In the genomic region with DNA sequence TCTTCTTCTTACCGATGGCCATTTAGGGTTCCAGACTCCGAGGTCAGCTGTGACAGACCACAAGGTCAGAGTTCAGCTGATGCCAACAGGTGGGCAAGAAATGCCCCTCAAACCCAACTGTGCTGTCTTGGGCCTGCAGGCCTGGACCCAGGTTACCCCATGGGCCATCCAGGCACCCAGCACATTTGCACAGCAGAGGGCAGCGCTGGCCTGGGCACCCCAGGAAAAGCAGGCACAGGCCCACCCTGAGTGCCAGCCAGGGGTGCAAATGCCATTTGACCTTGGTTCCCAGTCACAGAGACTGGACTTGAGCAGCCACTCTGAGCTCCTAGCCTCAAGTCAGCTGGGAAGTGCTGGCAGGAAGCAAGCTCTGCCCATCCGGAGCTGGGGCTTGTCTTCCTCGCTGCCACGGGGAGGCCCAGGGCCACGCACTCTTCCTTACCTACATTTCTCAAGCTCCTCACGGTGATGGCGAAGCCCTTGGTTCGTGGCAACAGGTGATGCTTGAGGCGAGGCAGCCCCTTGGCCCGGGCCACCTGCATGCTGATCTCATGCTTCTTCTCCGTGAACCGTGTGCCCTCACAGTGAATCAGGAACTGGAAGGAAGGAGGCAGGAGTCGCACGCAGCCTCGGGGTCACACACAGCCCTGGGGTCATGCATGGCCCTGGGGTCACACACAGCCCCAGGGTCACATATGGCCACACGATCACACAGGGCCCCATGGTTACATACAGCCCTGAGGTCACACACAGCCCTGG, we compare ENCODE assay signal across 10 cellular contexts.
A peak's percentile ranks its signal among the peaks of the same experiment; 100 is the strongest.
DNase-seq lines count a peak whose midpoint lies in the region; ATAC-seq and TF ChIP-seq lines count a peak whose summit lies in the region.
"Had no signal": no experiment of that assay in that cellular context is flagged by ENCODE, and none has a peak within 500 bp of the region (broad histone marks: within the 10 kb centered on the region; RNA-seq: fewer than 3 reads in every experiment).

No MANE protein-coding gene starts in this region.

- H3K27me3 Mint-ChIP-seq in activated naive CD8-positive, alpha-beta T cell treated with anti-CD3 and anti-CD28 coated beads, Interleukin-2, amount 10 ng/mL, durations not matched to agents 7 days and 5 days, result no peaks in the 10 kb centered on the region
- H3K27me3 Mint-ChIP-seq in activated naive CD8-positive, alpha-beta T cell treated with anti-CD3 and anti-CD28 coated beads for 36 hours, result no peaks in the 10 kb centered on the region

- H2AFZ ChIP-seq in PC-9, result no peak overlapping the region

- H3K4me1 Mint-ChIP-seq in activated naive CD8-positive, alpha-beta T cell treated with anti-CD3 and anti-CD28 coated beads, Interleukin-2, amount 10 ng/mL, durations not matched to agents 7 days and 5 days, result no peaks in the 10 kb centered on the region
- no peaks in the 10 kb centered on the region for H3K4me1 Mint-ChIP-seq in activated naive CD8-positive, alpha-beta T cell treated with anti-CD3 and anti-CD28 coated beads for 36 hours

- POLR2A ChIA-PET in activated naive CD8-positive, alpha-beta T cell treated with anti-CD3 and anti-CD28 coated beads, Interleukin-2, amount 10 ng/mL, durations not matched to agents 7 days and 5 days (lab: Charles Lee), result no interaction called here
- POLR2A ChIA-PET in PC-9 (lab: Charles Lee; ENCODE audit: unreplicated experiment), result no interaction called here

- H3K9me2 ChIP-seq in PC-9 (ENCODE audit: insufficient read depth), result no peaks in the 10 kb centered on the region

- no peaks in the 10 kb centered on the region for H3K36me3 Mint-ChIP-seq in activated naive CD8-positive, alpha-beta T cell treated with anti-CD3 and anti-CD28 coated beads, Interleukin-2, amount 10 ng/mL, durations not matched to agents 7 days and 5 days
- peaks cover 3% of the 10 kb centered on the region for H3K36me3 Mint-ChIP-seq in activated naive CD8-positive, alpha-beta T cell treated with anti-CD3 and anti-CD28 coated beads for 36 hours

- H3K27ac ChIP-seq in WERI-Rb-1, result no peak overlapping the region
- H3K27ac ChIP-seq in upper lobe of right lung, result no peak overlapping the region
- no peak overlapping the region for H3K27ac ChIP-seq in PC-9

- no peaks in the 10 kb centered on the region for H3F3A ChIP-seq in PC-9 (ENCODE audit: insufficient read depth, low read depth)

- H3K36me3 ChIP-seq in WERI-Rb-1 (no peaks in the 10 kb centered on the region), upper lobe of right lung (peaks cover 10% of the 10 kb centered on the region), PC-9 (ENCODE audit: low read depth) (no peaks in the 10 kb centered on the region)

- H4K20me1 ChIP-seq in PC-9 (ENCODE audit: insufficient read depth), result no peaks in the 10 kb centered on the region

- no peak for DNase-seq in activated naive CD8-positive, alpha-beta T cell treated with anti-CD3 and anti-CD28 coated beads, Interleukin-2, amount 10 ng/mL, durations not matched to agents 7 days and 5 days
- DNase-seq in activated naive CD8-positive, alpha-beta T cell treated with anti-CD3 and anti-CD28 coated beads for 36 hours, result no peak
- DNase-seq in WERI-Rb-1 (no peak), germinal center (ENCODE audit: low spot score) (peak; percentile 34), upper lobe of right lung (no peak), NCI-H446 treated with DMSO at 0.1 percent for 48 hours (lab: John Stamatoyannopoulos, UW) (no peak), PC-9 (no peak)
- DNase-seq: COR-L47, RPMI8226 had no signal

- H3K4me1 ChIP-seq in upper lobe of right lung (no peaks in the 10 kb centered on the region), PC-9 (replicated peaks; ENCODE audit: insufficient read depth) (no peaks in the 10 kb centered on the region)

- H3K27ac Mint-ChIP-seq in activated naive CD8-positive, alpha-beta T cell treated with anti-CD3 and anti-CD28 coated beads, Interleukin-2, amount 10 ng/mL, durations not matched to agents 7 days and 5 days, result no peak overlapping the region
- H3K27ac Mint-ChIP-seq in activated naive CD8-positive, alpha-beta T cell treated with anti-CD3 and anti-CD28 coated beads for 36 hours, result no peak overlapping the region

- H3K9me3 Mint-ChIP-seq in activated naive CD8-positive, alpha-beta T cell treated with anti-CD3 and anti-CD28 coated beads, Interleukin-2, amount 10 ng/mL, durations not matched to agents 7 days and 5 days, result peaks cover 3% of the 10 kb centered on the region
- H3K9me3 Mint-ChIP-seq in activated naive CD8-positive, alpha-beta T cell treated with anti-CD3 and anti-CD28 coated beads for 36 hours, result peaks cover 5% of the 10 kb centered on the region

- H3K4me3 ChIP-seq in WERI-Rb-1 (ENCODE audit: low read depth, low read length) (no peak overlapping the region), upper lobe of right lung (no peak overlapping the region), PC-9 (no peak overlapping the region)

- H3K9me3 ChIP-seq in WERI-Rb-1 (ENCODE audit: severe bottlenecking) (no peaks in the 10 kb centered on the region), upper lobe of right lung (no peaks in the 10 kb centered on the region), PC-9 (ENCODE audit: insufficient read depth, low read depth) (no peaks in the 10 kb centered on the region)

- H3K4me2 ChIP-seq in PC-9, result no peak overlapping the region

- no peaks in the 10 kb centered on the region for H3K27me3 ChIP-seq in WERI-Rb-1 (ENCODE audit: insufficient read depth, low read depth, severe bottlenecking)
- H3K27me3 ChIP-seq in upper lobe of right lung, result no peaks in the 10 kb centered on the region
- peaks cover 87% of the 10 kb centered on the region for H3K27me3 ChIP-seq in PC-9 (ENCODE audit: insufficient read depth, low read depth)

- TF ChIP-seq CTCF in WERI-Rb-1 (IDR thresholded peaks at IDR 0.05; ENCODE audit: low read depth, low read length) (peak; percentile 56), upper lobe of right lung (IDR thresholded peaks at IDR 0.05) (peak; percentile 39), PC-9 (conservative IDR thresholded peaks at IDR 0.05) (no peak)

- ATAC-seq in activated naive CD8-positive, alpha-beta T cell treated with anti-CD3 and anti-CD28 coated beads, Interleukin-2, amount 10 ng/mL, durations not matched to agents 7 days and 5 days (ENCODE audit: low read depth), result peak; percentile 56
- ATAC-seq in upper lobe of right lung (peak; percentile 62), HG03565 (IDR thresholded peaks at IDR 0.05; ENCODE audit: unreplicated experiment) (no peak)

- intact Hi-C loops in upper lobe of right lung (cut with DNase I) (no loop called here), PC-9 (cut with micrococcal nuclease; ENCODE audit: unreplicated experiment) (no loop called here)

- CTCF ChIA-PET in PC-9 (lab: Charles Lee), result no interaction called here

- H3K4me3 Mint-ChIP-seq in activated naive CD8-positive, alpha-beta T cell treated with anti-CD3 and anti-CD28 coated beads, Interleukin-2, amount 10 ng/mL, durations not matched to agents 7 days and 5 days, result no peak overlapping the region
- no peak overlapping the region for H3K4me3 Mint-ChIP-seq in activated naive CD8-positive, alpha-beta T cell treated with anti-CD3 and anti-CD28 coated beads for 36 hours

- H3K79me2 ChIP-seq in PC-9 (ENCODE audit: low read depth), result no peaks in the 10 kb centered on the region

- no TSS peak for BruUV-seq in PC-9 (replicated peaks; lab: Mats Ljungman, UMichigan)
